In genomic region chr15:60973637-60974415, GRCh38 we compare ENCODE assay signal across 10 cellular contexts.
DNase-seq lines count a peak whose midpoint lies in the region; ATAC-seq and TF ChIP-seq lines count a peak whose summit lies in the region.
"Had no signal": no experiment of that assay in that cellular context is flagged by ENCODE, and none has a peak within 500 bp of the region (broad histone marks: within the 10 kb centered on the region; RNA-seq: fewer than 3 reads in every experiment).

No MANE protein-coding gene starts in this region.

- peak overlapping the region; percentile 63 for H2AK5ac ChIP-seq in mesenchymal stem cell (ENCODE audit: low read length, severe bottlenecking)

- H3K9me3 ChIP-seq in mesenchymal stem cell (ENCODE audit: control insufficient read depth, low read length) = no peaks in the 10 kb centered on the region

- no peak overlapping the region for H3K23ac ChIP-seq in mesenchymal stem cell (ENCODE audit: low read length in 2 of 2)

- H2BK15ac ChIP-seq in mesenchymal stem cell (ENCODE audit: low read depth, poor library complexity, severe bottlenecking) = no peak overlapping the region

- H3K4me2 ChIP-seq in mesenchymal stem cell (ENCODE audit: low read length, poor library complexity, severe bottlenecking) = no peak overlapping the region

- TF ChIP-seq CTCF in choroid plexus epithelial cell (conservative IDR thresholded peaks at IDR 0.05; ENCODE audit: low read depth, low read length) = no peak

- peak overlapping the region; percentile 34 for H3K9ac ChIP-seq in mesenchymal stem cell (ENCODE audit: low read length)

- DNase-seq in AG08395 (ENCODE audit: low spot score) (peak; percentile 36), M059J (ENCODE audit: low read depth) (peak; percentile 81), choroid plexus epithelial cell (ENCODE audit: low read depth) (peak; percentile 76), mesenchymal stem cell (peak; percentile 33), NCI-H1694 treated with DMSO at 0.1 percent for 48 hours (lab: John Stamatoyannopoulos, UW) (no peak), NCI-H187 treated with DMSO at 0.1 percent for 48 hours (lab: John Stamatoyannopoulos, UW) (no peak)
- DNase-seq in activated CD4-positive, alpha-beta T cell treated with anti-CD3 and anti-CD28 coated beads for 4 hours = no peak
- DNase-seq: activated T-cell treated with anti-CD3 and anti-CD28 coated beads, Interleukin-2, amount 50 U/mL, for 4 hours; natural killer cell had no signal

- H3K4ac ChIP-seq in mesenchymal stem cell (ENCODE audit: low read depth in 1 of 2, low read length in 2 of 2) = no peak overlapping the region

- H2BK120ac ChIP-seq in mesenchymal stem cell (ENCODE audit: low read depth, low read length) = no peak overlapping the region

- no peak overlapping the region for H2BK5ac ChIP-seq in mesenchymal stem cell (ENCODE audit: low read depth, low read length, poor library complexity, severe bottlenecking)

- no peak overlapping the region for H3K4me3 ChIP-seq in choroid plexus epithelial cell (ENCODE audit: low read depth, low read length)
- H3K4me3 ChIP-seq in mesenchymal stem cell (ENCODE audit: insufficient read depth in 1 of 2, low read depth in 1 of 2, low read length in 2 of 2) = no peak overlapping the region

- WGBS in mesenchymal stem cell = 81% methylated on average over 9 of the region's 11 CpGs

- no peaks in the 10 kb centered on the region for H3K36me3 ChIP-seq in mesenchymal stem cell (ENCODE audit: control insufficient read depth in 1 of 2, insufficient read depth in 2 of 2, low read depth in 1 of 2, low read length in 2 of 2)

- peaks cover 16% of the 10 kb centered on the region for H3K4me1 ChIP-seq in mesenchymal stem cell (ENCODE audit: control insufficient read depth, insufficient read depth, low read depth, low read length)

- no peak for ATAC-seq in HG02642 (IDR thresholded peaks at IDR 0.05; ENCODE audit: poor library complexity, unreplicated experiment)
- ATAC-seq: activated T-cell treated with anti-CD3 and anti-CD28 coated beads, Interleukin-2, amount 50 U/mL, for 4 hours had no signal

- no peak overlapping the region for H2AFZ ChIP-seq in mesenchymal stem cell (ENCODE audit: low read depth, low read length)

- H2BK12ac ChIP-seq in mesenchymal stem cell (ENCODE audit: low read length in 2 of 2) = peak overlapping the region in 1 of 2 experiments; percentile 82

- H3K14ac ChIP-seq in mesenchymal stem cell (ENCODE audit: low read length in 2 of 2) = peak overlapping the region in 1 of 2 experiments; percentile 44

- H3K27me3 ChIP-seq in mesenchymal stem cell (ENCODE audit: control insufficient read depth in 1 of 2, insufficient read depth in 1 of 2, low read length in 2 of 2) = no peaks in the 10 kb centered on the region

- no peak overlapping the region for H4K91ac ChIP-seq in mesenchymal stem cell (ENCODE audit: low read length)

- H3K18ac ChIP-seq in mesenchymal stem cell (ENCODE audit: low read depth in 1 of 2, low read length in 2 of 2) = peak overlapping the region in 1 of 2 experiments; percentile 25

- no peaks in the 10 kb centered on the region for H3K79me1 ChIP-seq in mesenchymal stem cell (replicated peaks; ENCODE audit: low read length, poor library complexity, severe bottlenecking)

- H3K27ac ChIP-seq in mesenchymal stem cell (ENCODE audit: low read length, poor library complexity, severe bottlenecking) = no peak overlapping the region

- H4K8ac ChIP-seq in mesenchymal stem cell (ENCODE audit: low read length) = no peak overlapping the region

Comparison
In these comparisons a context has a peak if more than half of its experiments do, and no peak if none do; other contexts are left out.
1. DNase-seq: peak in AG08395 (single experiment), M059J (single experiment), choroid plexus epithelial cell (single experiment) and mesenchymal stem cell (single experiment); none in NCI-H1694 treated with DMSO at 0.1 percent for 48 hours (single experiment), NCI-H187 treated with DMSO at 0.1 percent for 48 hours (single experiment) and activated CD4-positive, alpha-beta T cell treated with anti-CD3 and anti-CD28 coated beads for 4 hours (0 of 2).